Comparison of ENCODE assay signal across 1 cellular context in the genomic region with DNA sequence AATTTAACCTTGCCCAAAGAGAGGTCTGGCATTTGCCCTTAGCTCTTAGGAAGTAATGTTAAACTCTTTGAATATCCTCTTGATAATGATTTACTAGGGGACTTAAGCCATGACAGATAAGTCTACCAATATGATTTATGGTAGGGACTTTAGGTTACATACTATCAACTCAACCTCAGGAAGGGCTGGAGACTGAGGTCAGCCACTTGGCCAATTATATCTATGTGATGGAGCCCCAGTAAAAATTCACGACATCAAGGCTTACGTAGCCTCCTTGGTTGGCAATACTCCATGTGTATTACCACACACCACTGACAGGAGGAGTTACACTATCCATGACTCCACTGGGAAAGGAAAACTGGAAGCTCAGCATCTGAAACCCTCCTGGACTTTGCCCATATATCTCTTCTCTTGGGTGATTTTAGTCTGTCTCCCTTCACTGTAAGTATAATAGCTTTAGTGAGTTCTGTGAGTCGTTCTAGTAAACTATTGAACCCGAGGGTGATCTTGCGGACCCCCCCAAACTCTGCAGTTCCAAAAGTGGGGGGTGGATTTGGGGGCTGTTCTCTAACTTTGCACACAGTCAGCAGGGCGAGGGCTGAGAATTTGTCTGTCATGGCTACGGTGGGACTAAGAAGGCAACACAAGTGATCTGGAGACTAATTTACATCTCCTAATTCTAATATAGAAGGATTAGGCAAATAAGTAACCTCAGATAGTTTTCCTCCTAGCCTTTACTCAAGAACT.
TF ChIP-seq lines count a peak whose summit lies in the region.

No MANE protein-coding gene starts in this region.

TF ChIP-seq in IMR-90, 13 proteins besides CTCF, POLR2A, EP300 and RAD21:
- TF ChIP-seq MAZ (IDR thresholded peaks at IDR 0.05; ENCODE audit: borderline replicate concordance, low read depth, low read length): no peak
- no peak for TF ChIP-seq MAFK (IDR thresholded peaks at IDR 0.05; ENCODE audit: low read depth, low read length)
- no peak for TF ChIP-seq MXI1 (IDR thresholded peaks at IDR 0.05; ENCODE audit: borderline replicate concordance, low read depth, low read length)
- TF ChIP-seq, protein P1, sequence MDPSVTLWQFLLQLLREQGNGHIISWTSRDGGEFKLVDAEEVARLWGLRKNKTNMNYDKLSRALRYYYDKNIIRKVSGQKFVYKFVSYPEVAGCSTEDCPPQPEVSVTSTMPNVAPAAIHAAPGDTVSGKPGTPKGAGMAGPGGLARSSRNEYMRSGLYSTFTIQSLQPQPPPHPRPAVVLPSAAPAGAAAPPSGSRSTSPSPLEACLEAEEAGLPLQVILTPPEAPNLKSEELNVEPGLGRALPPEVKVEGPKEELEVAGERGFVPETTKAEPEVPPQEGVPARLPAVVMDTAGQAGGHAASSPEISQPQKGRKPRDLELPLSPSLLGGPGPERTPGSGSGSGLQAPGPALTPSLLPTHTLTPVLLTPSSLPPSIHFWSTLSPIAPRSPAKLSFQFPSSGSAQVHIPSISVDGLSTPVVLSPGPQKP (IDR thresholded peaks at IDR 0.05; ENCODE audit: borderline replicate concordance, low read depth, low read length): no peak
- TF ChIP-seq NFE2L2 (IDR thresholded peaks at IDR 0.05; ENCODE audit: low read depth, low read length): no peak
- TF ChIP-seq BHLHE40 (IDR thresholded peaks at IDR 0.05; ENCODE audit: low read depth, low read length): no peak
- TF ChIP-seq, protein P2, sequence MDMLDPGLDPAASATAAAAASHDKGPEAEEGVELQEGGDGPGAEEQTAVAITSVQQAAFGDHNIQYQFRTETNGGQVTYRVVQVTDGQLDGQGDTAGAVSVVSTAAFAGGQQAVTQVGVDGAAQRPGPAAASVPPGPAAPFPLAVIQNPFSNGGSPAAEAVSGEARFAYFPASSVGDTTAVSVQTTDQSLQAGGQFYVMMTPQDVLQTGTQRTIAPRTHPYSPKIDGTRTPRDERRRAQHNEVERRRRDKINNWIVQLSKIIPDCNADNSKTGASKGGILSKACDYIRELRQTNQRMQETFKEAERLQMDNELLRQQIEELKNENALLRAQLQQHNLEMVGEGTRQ (IDR thresholded peaks at IDR 0.05; ENCODE audit: low read depth, low read length): no peak
- TF ChIP-seq RFX5 (IDR thresholded peaks at IDR 0.05; ENCODE audit: low read depth, low read length): no peak
- TF ChIP-seq RCOR1 (IDR thresholded peaks at IDR 0.05; ENCODE audit: insufficient replicate concordance, low read length): no peak
- no peak for TF ChIP-seq FOS (IDR thresholded peaks at IDR 0.05; ENCODE audit: low read depth, low read length)
- no peak for TF ChIP-seq CHD1 (IDR thresholded peaks at IDR 0.05; ENCODE audit: low read depth, low read length)
- TF ChIP-seq CEBPB (IDR thresholded peaks at IDR 0.05; ENCODE audit: low read depth, low read length): no peak
- TF ChIP-seq SMC3 (IDR thresholded peaks at IDR 0.05; ENCODE audit: low read depth, low read length): no peak
